In the genomic region with DNA sequence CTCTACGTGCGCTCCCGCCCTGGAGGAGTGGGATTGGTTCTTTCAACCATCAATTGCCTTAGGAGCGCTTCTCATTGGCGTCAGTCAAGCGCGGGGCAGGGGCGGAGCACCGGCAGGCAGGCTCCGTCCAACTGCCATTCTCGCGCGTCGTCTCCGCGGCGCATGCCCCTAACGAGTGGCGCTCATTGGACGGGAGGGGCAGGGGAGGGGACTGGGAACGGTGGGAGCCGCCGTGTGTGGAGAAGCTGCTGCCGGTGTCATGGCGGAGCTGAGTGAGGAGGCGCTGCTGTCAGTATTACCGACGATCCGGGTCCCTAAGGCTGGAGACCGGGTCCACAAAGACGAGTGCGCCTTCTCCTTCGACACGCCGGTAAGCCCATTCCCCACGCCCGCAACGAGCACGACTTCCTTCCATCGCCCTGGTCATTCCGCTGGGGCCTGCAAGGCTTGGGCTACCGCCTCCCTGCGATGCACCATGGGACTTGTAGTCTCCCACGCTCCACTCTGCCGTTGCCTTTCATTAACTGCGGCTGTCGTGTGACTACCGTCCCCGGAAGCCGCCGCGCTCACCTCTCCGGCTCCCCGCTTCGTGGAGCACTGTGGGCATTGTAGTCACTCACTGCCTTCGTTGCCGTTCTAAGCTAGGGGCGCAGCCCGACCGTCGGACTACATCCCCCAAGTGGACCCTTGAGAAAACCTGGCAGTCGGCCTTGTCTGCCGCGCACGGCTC, we compare ENCODE assay signal across 8 cellular contexts. TPM values are rescaled to one million over a fixed set of nuclear protein-coding genes. Genes with fewer than 3 reads are reported as not detected.
DNase-seq lines count a peak whose midpoint lies in the region; ATAC-seq, FAIRE-seq and TF ChIP-seq lines count a peak whose summit lies in the region.

A gene with protein sequence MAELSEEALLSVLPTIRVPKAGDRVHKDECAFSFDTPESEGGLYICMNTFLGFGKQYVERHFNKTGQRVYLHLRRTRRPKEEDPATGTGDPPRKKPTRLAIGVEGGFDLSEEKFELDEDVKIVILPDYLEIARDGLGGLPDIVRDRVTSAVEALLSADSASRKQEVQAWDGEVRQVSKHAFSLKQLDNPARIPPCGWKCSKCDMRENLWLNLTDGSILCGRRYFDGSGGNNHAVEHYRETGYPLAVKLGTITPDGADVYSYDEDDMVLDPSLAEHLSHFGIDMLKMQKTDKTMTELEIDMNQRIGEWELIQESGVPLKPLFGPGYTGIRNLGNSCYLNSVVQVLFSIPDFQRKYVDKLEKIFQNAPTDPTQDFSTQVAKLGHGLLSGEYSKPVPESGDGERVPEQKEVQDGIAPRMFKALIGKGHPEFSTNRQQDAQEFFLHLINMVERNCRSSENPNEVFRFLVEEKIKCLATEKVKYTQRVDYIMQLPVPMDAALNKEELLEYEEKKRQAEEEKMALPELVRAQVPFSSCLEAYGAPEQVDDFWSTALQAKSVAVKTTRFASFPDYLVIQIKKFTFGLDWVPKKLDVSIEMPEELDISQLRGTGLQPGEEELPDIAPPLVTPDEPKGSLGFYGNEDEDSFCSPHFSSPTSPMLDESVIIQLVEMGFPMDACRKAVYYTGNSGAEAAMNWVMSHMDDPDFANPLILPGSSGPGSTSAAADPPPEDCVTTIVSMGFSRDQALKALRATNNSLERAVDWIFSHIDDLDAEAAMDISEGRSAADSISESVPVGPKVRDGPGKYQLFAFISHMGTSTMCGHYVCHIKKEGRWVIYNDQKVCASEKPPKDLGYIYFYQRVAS (plus strand): TSS at position 230 of the 730 bp plus-strand sequence. CDS start 30 bp downstream, at position 260.

- H3K9me2 ChIP-seq in OCI-LY7 (ENCODE audit: insufficient read depth, low read length), result no peaks in the 10 kb centered on the region

- H3K4me3 ChIP-seq in OCI-LY7 (ENCODE audit: low read depth, low read length, poor library complexity, severe bottlenecking), result peak within 1 kb of the TSS; percentile 93

- H3K4me1 ChIP-seq in OCI-LY7 (ENCODE audit: insufficient read depth, low read length, poor library complexity, severe bottlenecking), result peaks cover 35% of the 10 kb centered on the region

- H3K36me3 Mint-ChIP-seq in endothelial cell (ENCODE audit: low read depth, unreplicated experiment), result peaks cover 38% of the 10 kb centered on the region

- peak within 1 kb of the TSS; percentile 99 for H3K4me3 Mint-ChIP-seq in endothelial cell (ENCODE audit: unreplicated experiment)

- TF ChIP-seq CTCF in D721Med (IDR thresholded peaks at IDR 0.05; ENCODE audit: insufficient read depth, missing control alignments) (no peak), OCI-LY7 (conservative IDR thresholded peaks at IDR 0.05; ENCODE audit: low read length) (no peak), endothelial cell (IDR thresholded peaks at IDR 0.05; ENCODE audit: unreplicated experiment) (no peak)

- peak; percentile 70 for ATAC-seq in GM21526 (IDR thresholded peaks at IDR 0.05; ENCODE audit: low FRiP score, unreplicated experiment)

- BruUV-seq in OCI-LY7 (replicated peaks; lab: Mats Ljungman, UMichigan), result TSS peak; percentile 76

- H3K9me3 Mint-ChIP-seq in endothelial cell (ENCODE audit: unreplicated experiment), result no peaks in the 10 kb centered on the region

- CTCF ChIA-PET in OCI-LY7 (lab: Charles Lee; ENCODE audit: unreplicated experiment), result interaction anchor here (0.6 to 2.9 kb wide), 8 partner anchors 10 to 1230 kb away, joined by 3 to 14 read pairs (median 5); a partner anchor contains a TSS

- H3K27me3 Mint-ChIP-seq in endothelial cell (ENCODE audit: unreplicated experiment), result peaks cover 10% of the 10 kb centered on the region

- H3K79me2 ChIP-seq in OCI-LY7 (ENCODE audit: insufficient read depth, low read depth, low read length), result peaks cover 47% of the 10 kb centered on the region

- H3K27ac ChIP-seq in OCI-LY7 (ENCODE audit: low read depth, low read length, poor library complexity, severe bottlenecking), result peak within 1 kb of the TSS; percentile 86

- FAIRE-seq in D721Med (lab: Jason Lieb, UNC), result peak; percentile 32

- H3K27ac Mint-ChIP-seq in endothelial cell (ENCODE audit: unreplicated experiment), result peak within 1 kb of the TSS; percentile 90

- DNase-seq in D721Med (ENCODE audit: insufficient read length, low spot score), result peak; percentile 70
- DNase-seq in HuH-7.5 (ENCODE audit: low spot score), result peak; percentile 93
- DNase-seq in OCI-LY7 (ENCODE audit: low spot score), result peak; percentile 100
- peak; percentile 96 for DNase-seq in activated T-cell treated with anti-CD3 and anti-CD28 coated beads for 1 hour (ENCODE audit: low read depth)
- peak; percentile 98 for DNase-seq in endothelial cell (ENCODE audit: low spot score)
- DNase-seq in midbrain (lab: John Stamatoyannopoulos, UW), result peak; percentile 100
- peak; percentile 94 to 96 for DNase-seq in stimulated activated CD8-positive, alpha-beta memory T cell treated with anti-CD3 and anti-CD28 coated beads, Interleukin-2, amount 100 ng/mL, for 1 hour (ENCODE audit: low read depth in 2 of 2)

- H3K4me1 Mint-ChIP-seq in endothelial cell (ENCODE audit: unreplicated experiment), result peaks cover 31% of the 10 kb centered on the region

- peaks cover 6% of the 10 kb centered on the region for H4K20me1 ChIP-seq in OCI-LY7 (ENCODE audit: insufficient read depth, low read length)

- peaks cover 67% of the 10 kb centered on the region for H3K36me3 ChIP-seq in OCI-LY7 (ENCODE audit: insufficient read depth, low read length)

- H3K9me3 ChIP-seq in OCI-LY7 (ENCODE audit: low read length), result no peaks in the 10 kb centered on the region

- POLR2A ChIA-PET in OCI-LY7 (lab: Charles Lee), result interaction anchor here (0.5 to 6.0 kb wide), 30 partner anchors 9 to 1379 kb away, joined by 3 to 101 read pairs (median 4); a partner anchor contains a TSS

- intact Hi-C loops in OCI-LY7 (cut with micrococcal nuclease; ENCODE audit: unreplicated experiment), result loop anchor here (1.0 to 5.0 kb wide), 4 partner anchors 15 to 120 kb away; a partner anchor contains a TSS

- peak within 1 kb of the TSS; percentile 38; the same call in 1 of the 2 replicates for H2AFZ ChIP-seq in OCI-LY7 (ENCODE audit: low read length)

- peak within 1 kb of the TSS; percentile 99 for H3K4me2 ChIP-seq in OCI-LY7 (ENCODE audit: low read length)

RNA-seq across cellular contexts. Expression of the gene that starts here (rescaled TPM):
- 65.9 and 70.4 TPM in 2 replicates for total RNA-seq in OCI-LY7 (2014; rRNA removed; shearing (Covaris generic))
- total RNA-seq in OCI-LY7 (2022) (112 and 129 TPM in 2 replicates), endothelial cell (ENCODE audit: unreplicated experiment) (119 TPM)

Comparison
In these comparisons a context has a peak if more than half of its experiments do, and no peak if none do; other contexts are left out.
1. Peak in every context shown above with its lines: DNase-seq, ATAC-seq, H3K4me3 ChIP-seq and H3K27ac ChIP-seq.